Comparison of ENCODE assay signal across 24 cellular contexts in genomic region chr15:39551476-39551875, GRCh38.
"Had no signal": no experiment of that assay in that cellular context is flagged by ENCODE, and none has a peak within 500 bp of the region (broad histone marks: within the 10 kb centered on the region; RNA-seq: fewer than 3 reads in every experiment).

No MANE protein-coding gene starts in this region.

- H3K4me3 ChIP-seq: stomach, suprapubic skin, testis, thoracic aorta, thyroid gland, tibial artery, tibial nerve, transverse colon, upper lobe of left lung, upper lobe of right lung, uterus, vagina had no signal

- H3K36me3 ChIP-seq: stomach, suprapubic skin, thoracic aorta, thyroid gland, tibial artery, tibial nerve, transverse colon, upper lobe of left lung, upper lobe of right lung, uterus, vagina had no signal

- H3K4me1 ChIP-seq: testis, tibial artery, upper lobe of left lung, upper lobe of right lung, uterus had no signal

- H3K9me3 ChIP-seq: stomach, suprapubic skin, testis, thoracic aorta, thyroid gland, tibial artery, transverse colon, upper lobe of left lung, upper lobe of right lung, uterus, vagina had no signal

- H3K27ac ChIP-seq: stomach, suprapubic skin, testis, thoracic aorta, thyroid gland, tibial artery, tibial nerve, transverse colon, upper lobe of left lung, upper lobe of right lung, uterus, vagina had no signal

- DNase-seq: stimulated activated CD4-positive, alpha-beta T cell treated with anti-CD3 and anti-CD28 coated beads, Interleukin-2, amount 100 ng/mL, for 48 hours; stimulated activated CD4-positive, alpha-beta T cell treated with anti-CD3 and anti-CD28 coated beads, Interleukin-4, amount 100 ng/mL, for 1 hour; stimulated activated CD4-positive, alpha-beta T cell treated with anti-CD3 and anti-CD28 coated beads, Interleukin-4, amount 100 ng/mL, for 24 hours; stimulated activated CD4-positive, alpha-beta T cell treated with anti-CD3 and anti-CD28 coated beads, Interleukin-4, amount 100 ng/mL, for 4 hours; stimulated activated CD8-positive, alpha-beta memory T cell treated with anti-CD3 and anti-CD28 coated beads, Interleukin-4, amount 100 ng/mL, for 48 hours; stimulated activated naive B cell treated with anti-CD40 and anti-IgM and Interleukin-4, amounts not matched to agents 10 μg/mL and 1 μg/mL and 100 μg/mL, for 72 hours; stimulated activated naive CD4-positive, alpha-beta T cell; stimulated activated naive CD4-positive, alpha-beta T cell treated with Interleukin-2 at 50 U/mL for 16 hours; stimulated activated naive CD8-positive, alpha-beta T cell treated with anti-CD3 and anti-CD28 coated beads, Interleukin-15, amount 100 ng/mL, for 72 hours; stimulated activated naive CD8-positive, alpha-beta T cell treated with anti-CD3 and anti-CD28 coated beads, Interleukin-15, Interleukin-2, amounts not matched to agents 100 U/mL and 50 U/mL, for 24 hours; stomach; substantia nigra; testis; thyroid gland; tibial artery; transverse colon; trophoblast cell; upper lobe of left lung; upper lobe of right lung; uterus had no signal

- H3K27me3 ChIP-seq: stomach, suprapubic skin, testis, thyroid gland, tibial artery, tibial nerve, transverse colon, upper lobe of left lung, upper lobe of right lung, uterus, vagina had no signal
